18 cellular contexts compared by ENCODE assay signal in the genomic region with DNA sequence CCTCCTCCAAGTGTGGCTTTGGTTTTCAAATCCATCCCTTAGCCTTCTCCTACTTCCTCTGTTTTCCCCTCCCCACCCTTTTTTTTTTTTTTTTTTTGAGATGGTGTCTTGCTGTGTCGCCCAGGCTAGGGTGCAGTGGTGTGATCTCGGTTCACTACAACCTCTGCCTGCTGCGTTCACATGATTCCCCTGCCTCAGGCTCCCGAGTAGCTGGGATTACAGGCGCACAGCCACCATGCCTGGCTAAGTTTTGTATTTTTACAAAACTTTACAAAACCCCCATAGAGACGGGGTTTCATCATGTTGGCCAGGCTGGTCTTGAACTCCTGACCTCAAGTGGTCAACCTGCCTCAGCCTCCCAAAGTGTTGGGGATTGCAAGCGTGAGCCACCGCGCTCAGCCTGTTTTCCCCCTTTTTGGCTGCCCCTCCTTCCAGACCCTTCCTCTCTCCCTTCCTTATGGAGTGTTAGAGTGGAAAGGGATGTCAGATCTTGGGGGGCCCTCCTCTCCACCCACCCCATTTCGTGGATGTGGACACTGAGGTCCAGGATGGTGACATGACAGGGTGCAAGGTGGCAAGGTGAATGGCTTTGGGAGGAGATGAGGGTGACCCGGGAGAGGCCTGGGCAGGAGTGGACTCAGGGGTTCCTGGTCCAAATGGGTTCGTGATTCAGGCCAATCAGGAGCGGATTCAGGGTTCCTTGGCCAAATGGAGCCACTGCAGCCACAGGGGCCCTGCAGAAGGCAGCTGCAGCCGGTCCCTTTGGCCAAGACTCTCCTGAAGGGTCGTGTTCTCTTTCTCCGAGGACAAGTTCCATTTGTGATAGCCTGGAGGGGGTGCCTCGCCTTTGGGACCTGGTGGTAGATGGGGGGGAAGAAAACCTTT. TPM values are rescaled to one million over a fixed set of nuclear protein-coding genes. Genes with fewer than 3 reads are reported as not detected.
DNase-seq lines count a peak whose midpoint lies in the region; ATAC-seq and TF ChIP-seq lines count a peak whose summit lies in the region.
"Had no signal": no experiment of that assay in that cellular context is flagged by ENCODE, and none has a peak within 500 bp of the region (broad histone marks: within the 10 kb centered on the region; RNA-seq: fewer than 3 reads in every experiment).

No MANE protein-coding gene starts in this region.

- H3K36me3 ChIP-seq in lower lobe of right lung (no peaks in the 10 kb centered on the region), tibial artery (no peaks in the 10 kb centered on the region), prostate gland (no peaks in the 10 kb centered on the region)
- H3K36me3 ChIP-seq: uterus had no signal

- H3K4me3 Mint-ChIP-seq in activated naive CD4-positive, alpha-beta T cell treated with anti-CD3 and anti-CD28 coated beads, Interleukin-2, amount 50 U/mL, for 24 hours: no peak overlapping the region
- peak overlapping the region; percentile 85 for H3K4me3 Mint-ChIP-seq in activated T-helper 17 cell treated with anti-CD3 and anti-CD28 coated beads, Interleukin-2, amount 50 U/mL, for 72 hours

- H3K36me3 Mint-ChIP-seq in activated naive CD4-positive, alpha-beta T cell treated with anti-CD3 and anti-CD28 coated beads, Interleukin-2, amount 50 U/mL, for 24 hours: peaks cover 6% of the 10 kb centered on the region
- peaks cover 41% of the 10 kb centered on the region for H3K36me3 Mint-ChIP-seq in activated T-helper 17 cell treated with anti-CD3 and anti-CD28 coated beads, Interleukin-2, amount 50 U/mL, for 72 hours (ENCODE audit: low read depth)

- H3K27ac ChIP-seq in lower lobe of right lung: peak overlapping the region; percentile 43
- peak overlapping the region; percentile 50 to 74 for H3K27ac ChIP-seq in tibial artery
- H3K27ac ChIP-seq in prostate gland: no peak overlapping the region
- H3K27ac ChIP-seq: uterus had no signal

- no peaks in the 10 kb centered on the region for H3K9me3 ChIP-seq in lower lobe of right lung
- no peaks in the 10 kb centered on the region for H3K9me3 ChIP-seq in tibial artery
- no peaks in the 10 kb centered on the region for H3K9me3 ChIP-seq in prostate gland
- H3K9me3 ChIP-seq: uterus had no signal

- H3K4me3 ChIP-seq in lower lobe of right lung (no peak overlapping the region), tibial artery (no peak overlapping the region), prostate gland (no peak overlapping the region)
- H3K4me3 ChIP-seq: uterus had no signal

- peak overlapping the region; percentile 93 for H3K27ac Mint-ChIP-seq in activated naive CD4-positive, alpha-beta T cell treated with anti-CD3 and anti-CD28 coated beads, Interleukin-2, amount 50 U/mL, for 24 hours
- peak overlapping the region; percentile 90 for H3K27ac Mint-ChIP-seq in activated T-helper 17 cell treated with anti-CD3 and anti-CD28 coated beads, Interleukin-2, amount 50 U/mL, for 72 hours

- H3K4me1 ChIP-seq in lower lobe of right lung (peaks cover 44% of the 10 kb centered on the region), tibial artery (peaks cover 0 to 54% (median 21%) of the 10 kb centered on the region in 4 donors), prostate gland (replicated peaks) (peaks cover 4% of the 10 kb centered on the region)

- DNase-seq in activated naive CD4-positive, alpha-beta T cell (lab: John Stamatoyannopoulos, UW): no peak
- DNase-seq in lower lobe of right lung (no peak), tibial artery (no peak), prostate gland (ENCODE audit: low spot score) (no peak), erythroblast (lab: John Stamatoyannopoulos, UW) (no peak)
- DNase-seq: cerebellar nuclear complex; hypothalamus; left colon; NCI-H2171; NK-92 treated with Interleukin-12 subunit alpha and Interleukin-12 subunit beta, amount 100 ng/mL, for 24 hours; SHP77 treated with DMSO at 0.1 percent for 48 hours; stimulated activated CD4-positive, alpha-beta T cell treated with anti-CD3 and anti-CD28 coated beads, Interleukin-2, amount 100 ng/mL, for 48 hours; uterus had no signal

- TF ChIP-seq POLR2A in prostate gland (IDR thresholded peaks at IDR 0.05) (no peak), erythroblast (IDR thresholded peaks at IDR 0.05; ENCODE audit: low read length) (no peak)

- no peaks in the 10 kb centered on the region for H3K27me3 Mint-ChIP-seq in activated naive CD4-positive, alpha-beta T cell treated with anti-CD3 and anti-CD28 coated beads, Interleukin-2, amount 50 U/mL, for 24 hours
- no peaks in the 10 kb centered on the region for H3K27me3 Mint-ChIP-seq in activated T-helper 17 cell treated with anti-CD3 and anti-CD28 coated beads, Interleukin-2, amount 50 U/mL, for 72 hours

- no peaks in the 10 kb centered on the region for H3K27me3 ChIP-seq in lower lobe of right lung (ENCODE audit: low read depth)
- H3K27me3 ChIP-seq in tibial artery: no peaks in the 10 kb centered on the region
- no peaks in the 10 kb centered on the region for H3K27me3 ChIP-seq in prostate gland (replicated peaks; ENCODE audit: insufficient read depth)
- H3K27me3 ChIP-seq: uterus had no signal

- intact Hi-C loops in lower lobe of right lung (cut with DNase I): no loop called here
- intact Hi-C loops in tibial artery (cut with DNase I; ENCODE audit: low total_unique reads): loop anchor here (5.0 kb wide), 1 partner anchor 63 kb away; no protein-coding TSS in a partner anchor
- intact Hi-C loops in prostate gland (cut with DNase I): loop anchor here (5.0 to 10.0 kb wide), 3 partner anchors 43 to 111 kb away; no protein-coding TSS in a partner anchor

- no peaks in the 10 kb centered on the region for H3K9me3 Mint-ChIP-seq in activated naive CD4-positive, alpha-beta T cell treated with anti-CD3 and anti-CD28 coated beads, Interleukin-2, amount 50 U/mL, for 24 hours
- no peaks in the 10 kb centered on the region for H3K9me3 Mint-ChIP-seq in activated T-helper 17 cell treated with anti-CD3 and anti-CD28 coated beads, Interleukin-2, amount 50 U/mL, for 72 hours

- no peak for TF ChIP-seq CTCF in lower lobe of right lung (IDR thresholded peaks at IDR 0.05)
- no peak for TF ChIP-seq CTCF in tibial artery (IDR thresholded peaks at IDR 0.05)
- no peak for TF ChIP-seq CTCF in prostate gland (IDR thresholded peaks at IDR 0.05)

- no peak for ATAC-seq in activated T-helper 17 cell treated with anti-CD3 and anti-CD28 coated beads, Interleukin-2, amount 50 U/mL, for 72 hours (replicated peaks)
- ATAC-seq in lower lobe of right lung: no peak
- ATAC-seq in HG02870 (IDR thresholded peaks at IDR 0.05; ENCODE audit: unreplicated experiment): no peak
- ATAC-seq: activated naive CD4-positive, alpha-beta T cell treated with anti-CD3 and anti-CD28 coated beads, Interleukin-2, amount 50 U/mL, for 72 hours; esophagus mucosa; left colon had no signal

- H3K4me1 Mint-ChIP-seq in activated naive CD4-positive, alpha-beta T cell treated with anti-CD3 and anti-CD28 coated beads, Interleukin-2, amount 50 U/mL, for 24 hours: peaks cover 69% of the 10 kb centered on the region
- H3K4me1 Mint-ChIP-seq in activated T-helper 17 cell treated with anti-CD3 and anti-CD28 coated beads, Interleukin-2, amount 50 U/mL, for 72 hours: peaks cover 39% of the 10 kb centered on the region

- 79% methylated on average over 17 of the region's 17 CpGs for WGBS in prostate gland

RNA-seq across cellular contexts. Expression of gene ABCC1, which starts 4.8 kb away (rescaled TPM):
- 10 to 100 TPM; 78.0 to 84.0 TPM for total RNA-seq in activated T-helper 17 cell treated with anti-CD3 and anti-CD28 coated beads, Interleukin-2, amount 50 U/mL, for 72 hours
- total RNA-seq in lower lobe of right lung: 47.5 TPM
- 10 to 100 TPM; 33.4 to 87.7 TPM for total RNA-seq in prostate gland

Comparison
In these comparisons a context has a peak if more than half of its experiments do, and no peak if none do; other contexts are left out.
1. H3K27ac ChIP-seq: peak in lower lobe of right lung (single experiment) and tibial artery (2 of 2); none in prostate gland (0 of 2).